Comparison of ENCODE assay signal across 6 cellular contexts in the genomic region with DNA sequence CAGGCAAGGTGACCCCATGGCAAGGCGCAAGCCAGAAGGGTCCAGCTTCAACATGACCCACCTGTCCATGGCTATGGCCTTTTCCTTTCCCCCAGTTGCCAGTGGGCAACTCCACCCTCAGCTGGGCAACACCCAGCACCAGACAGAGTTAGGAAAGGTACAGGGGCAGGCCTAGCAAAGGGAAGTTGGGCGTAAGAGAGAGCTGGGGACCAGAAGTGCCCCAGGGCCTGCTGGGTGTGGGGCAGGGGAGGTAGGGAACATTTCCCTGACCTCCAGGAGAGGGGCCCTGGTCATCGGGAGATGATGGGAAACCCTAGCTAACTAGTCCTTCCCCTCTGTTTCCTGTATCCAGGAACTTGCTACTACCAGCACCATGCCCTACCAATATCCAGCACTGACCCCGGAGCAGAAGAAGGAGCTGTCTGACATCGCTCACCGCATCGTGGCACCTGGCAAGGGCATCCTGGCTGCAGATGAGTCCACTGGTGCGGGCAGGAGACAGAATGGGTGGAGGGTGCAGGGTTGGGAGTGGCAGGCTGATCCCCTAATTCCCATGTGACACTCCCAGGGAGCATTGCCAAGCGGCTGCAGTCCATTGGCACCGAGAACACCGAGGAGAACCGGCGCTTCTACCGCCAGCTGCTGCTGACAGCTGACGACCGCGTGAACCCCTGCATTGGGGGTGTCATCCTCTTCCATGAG. TPM values are rescaled to one million over a fixed set of nuclear protein-coding genes. Genes with fewer than 3 reads are reported as not detected.
DNase-seq lines count a peak whose midpoint lies in the region; ATAC-seq and TF ChIP-seq lines count a peak whose summit lies in the region.

No MANE protein-coding gene starts in this region.

- peak overlapping the region; percentile 97 for H3K4me3 ChIP-seq in GM23338
- H3K4me3 ChIP-seq in body of pancreas: peak overlapping the region; percentile 52 to 83

- TF ChIP-seq CTCF in GM23338 (conservative IDR thresholded peaks at IDR 0.05; ENCODE audit: low read depth in 2 of 2) (no peak), body of pancreas (IDR thresholded peaks at IDR 0.05) (no peak), natural killer cell (IDR thresholded peaks at IDR 0.05) (no peak)

- peaks cover 18% of the 10 kb centered on the region for H3K4me1 Mint-ChIP-seq in GM23338
- H3K4me1 Mint-ChIP-seq in natural killer cell: peaks cover 36 to 59% of the 10 kb centered on the region in 2 donors

- no peaks in the 10 kb centered on the region for H3K9me3 Mint-ChIP-seq in GM23338
- no peaks in the 10 kb centered on the region for H3K9me3 Mint-ChIP-seq in natural killer cell

- H3K36me3 ChIP-seq in GM23338 (ENCODE audit: insufficient read depth): peaks cover 32% of the 10 kb centered on the region
- peaks cover 10 to 24% of the 10 kb centered on the region in 2 donors for H3K36me3 ChIP-seq in body of pancreas (replicated peaks in 1 of 2; ENCODE audit: insufficient read depth in 1 of 2, low read depth in 2 of 2)

- H3K4me3 Mint-ChIP-seq in GM23338: peak overlapping the region; percentile 96
- peak overlapping the region; percentile 98 for H3K4me3 Mint-ChIP-seq in natural killer cell

- H3K79me2 ChIP-seq in GM23338 (replicated peaks; ENCODE audit: insufficient read depth): peaks cover 36% of the 10 kb centered on the region

- no peaks in the 10 kb centered on the region for H3K27me3 ChIP-seq in GM23338 (ENCODE audit: insufficient read depth)
- no peaks in the 10 kb centered on the region for H3K27me3 ChIP-seq in body of pancreas

- peak overlapping the region; percentile 86 for H3K27ac ChIP-seq in GM23338 (ENCODE audit: low read depth)
- peak overlapping the region in 3 of 4 donors; percentile 86 to 99 (median 99) for H3K27ac ChIP-seq in body of pancreas

- H3K27me3 Mint-ChIP-seq in GM23338 (ENCODE audit: insufficient read depth, low read depth, poor library complexity) (peaks cover 22% of the 10 kb centered on the region), natural killer cell (ENCODE audit: low read depth in 2 of 2) (no peaks in the 10 kb centered on the region)

- peaks cover 59% of the 10 kb centered on the region for H3K36me3 Mint-ChIP-seq in GM23338 (ENCODE audit: low read depth)
- no peaks in the 10 kb centered on the region for H3K36me3 Mint-ChIP-seq in natural killer cell

- 42 to 52% methylated on average over 7 to 17 of the region's 17 CpGs for WGBS in body of pancreas, 2 donors

- no peak for ATAC-seq in GM23338
- ATAC-seq in body of pancreas: no peak
- no peak for ATAC-seq in natural killer cell
- ATAC-seq in GM21381 (IDR thresholded peaks at IDR 0.05; ENCODE audit: unreplicated experiment): no peak
- no peak for ATAC-seq in HG02623 (IDR thresholded peaks at IDR 0.05; ENCODE audit: unreplicated experiment)

- no peaks in the 10 kb centered on the region for H3K9me2 ChIP-seq in GM23338 (ENCODE audit: insufficient read depth)

- no peak for TF ChIP-seq POLR2A in body of pancreas (IDR thresholded peaks at IDR 0.05)

- peak overlapping the region; percentile 98 for H3K27ac Mint-ChIP-seq in GM23338
- peak overlapping the region; percentile 94 to 98 for H3K27ac Mint-ChIP-seq in natural killer cell

- H4K20me1 ChIP-seq in GM23338 (replicated peaks; ENCODE audit: insufficient read depth): peaks cover 39% of the 10 kb centered on the region

- H3K4me1 ChIP-seq in GM23338 (ENCODE audit: insufficient read depth) (peaks cover 11% of the 10 kb centered on the region), body of pancreas (peaks cover 45% of the 10 kb centered on the region)

- H2AFZ ChIP-seq in GM23338: no peak overlapping the region

- DNase-seq in GM23338 (ENCODE audit: low spot score) (no peak), body of pancreas (peak in 1 of 4 donors; percentile 44), natural killer cell (no peak), glomerular visceral epithelial cell (ENCODE audit: extremely low spot score) (no peak)

- H3K9me3 ChIP-seq in body of pancreas: no peaks in the 10 kb centered on the region

- intact Hi-C loops in body of pancreas (cut with DNase I): no loop called here
- intact Hi-C loops in natural killer cell (cut with micrococcal nuclease): loop anchor here (10.0 kb wide), 1 partner anchor 338 kb away; a partner anchor contains a TSS

- peak overlapping the region; percentile 99 for H3K4me2 ChIP-seq in GM23338

- peaks cover 63% of the 10 kb centered on the region for H3F3A ChIP-seq in GM23338 (replicated peaks; ENCODE audit: low read depth)

TF ChIP-seq in GM23338, 12 proteins besides CTCF, POLR2A, EP300 and RAD21 (continues in another document):
- TF ChIP-seq ZNF331 (CRISPR knock-in tag; IDR thresholded peaks at IDR 0.05; ENCODE audit: low read depth) (no peak), ZNF114 (CRISPR knock-in tag; IDR thresholded peaks at IDR 0.05) (no peak), NANOG (IDR thresholded peaks at IDR 0.05; ENCODE audit: borderline replicate concordance) (no peak)

RNA-seq across cellular contexts. Expression of a gene that starts 1.5 kb away (rescaled TPM):
- total RNA-seq in GM23338 (2014; rRNA removed; shearing (Covaris generic)): 1,113 and 1,306 TPM in 2 replicates
- polyA plus RNA-seq in GM23338 (2016; fragmentation: Nextera tagmentation; extraction: Ambion mirVana): 1,054 and 1,067 TPM in 2 replicates
- total RNA-seq in body of pancreas (100 to 1,000 TPM; 306 to 384 TPM), natural killer cell (100 to 1,000 TPM; 412 to 544 (median 490) TPM)

RNA-seq across cellular contexts. Expression of a gene that starts 8.8 kb away (rescaled TPM):
- total RNA-seq in GM23338 (2014; rRNA removed; shearing (Covaris generic)): 108 and 120 TPM in 2 replicates
- polyA plus RNA-seq in GM23338 (2016; fragmentation: Nextera tagmentation; extraction: Ambion mirVana): 169 and 170 TPM in 2 replicates
- 10 to 100 TPM; 29.3 to 32.2 TPM for total RNA-seq in body of pancreas
- total RNA-seq in natural killer cell: 100 to 1,000 TPM; 119 to 132 (median 130) TPM

RNA-seq across cellular contexts. Expression of a gene that starts 24.7 kb away (rescaled TPM):
- total RNA-seq in GM23338 (2014; rRNA removed; shearing (Covaris generic)): 1.1 and 2.3 TPM in 2 replicates
- 1.9 and 2.4 TPM in 2 replicates for polyA plus RNA-seq in GM23338 (2016; fragmentation: Nextera tagmentation; extraction: Ambion mirVana)
- total RNA-seq in body of pancreas (1 to 10 TPM; 1.8 to 2.6 TPM), natural killer cell (1 to 10 TPM in 1 of 3 donors, under 1 TPM in 2; 0.91 to 1.1 (median 0.98) TPM)

RNA-seq across cellular contexts. Expression of a gene that starts 29.0 kb away (rescaled TPM):
- total RNA-seq in GM23338 (2014; rRNA removed; shearing (Covaris generic)): 21.8 and 27.8 TPM in 2 replicates
- polyA plus RNA-seq in GM23338 (2016; fragmentation: Nextera tagmentation; extraction: Ambion mirVana): 81.7 and 86.1 TPM in 2 replicates
- total RNA-seq in body of pancreas: 10 to 100 TPM; 28.3 to 84.8 TPM
- total RNA-seq in natural killer cell: 100 to 1,000 TPM; 148 to 177 (median 160) TPM

RNA-seq across cellular contexts. Expression of a gene that starts 36.0 kb away (rescaled TPM):
- total RNA-seq in GM23338 (2014; rRNA removed; shearing (Covaris generic)): 28.2 and 37.4 TPM in 2 replicates
- polyA plus RNA-seq in GM23338 (2016; fragmentation: Nextera tagmentation; extraction: Ambion mirVana): 14.2 and 16.3 TPM in 2 replicates
- total RNA-seq in body of pancreas (not detected), natural killer cell (1 to 10 TPM in 2 of 3 donors, under 1 TPM in 1; 0.88 to 2.0 (median 1.7) TPM)
